ENCODE assay signal across 8 cellular contexts in genomic region chrX:64977051-64977450, GRCh38. TPM values are rescaled to one million over a fixed set of nuclear protein-coding genes. Genes with fewer than 3 reads are reported as not detected.
DNase-seq lines count a peak whose midpoint lies in the region; ATAC-seq and TF ChIP-seq lines count a peak whose summit lies in the region.

No MANE protein-coding gene starts in this region.

- no peak overlapping the region for H3K18ac ChIP-seq in mesendoderm (ENCODE audit: low read length)

- no peak overlapping the region for H3K56ac ChIP-seq in mesendoderm (ENCODE audit: low read length)

- no peak overlapping the region for H4K5ac ChIP-seq in mesendoderm (ENCODE audit: low read length)

- in situ Hi-C loops in GM23248 (cut with MboI) = no loop called here

- H2AFZ ChIP-seq in GM23248 = peak overlapping the region; percentile 95

- H3K4me1 ChIP-seq in GM23248 (ENCODE audit: insufficient read depth) (0 out of 2 replicates have a peak, but pooled peaks cover 3% of the 10 kb centered on the region), mesendoderm (ENCODE audit: control insufficient read depth, low read depth, low read length) (no peaks in the 10 kb centered on the region)

- WGBS in GM23248 (ENCODE audit: low coverage in 1 of 2, low lambda C conversion rate in 2 of 2, missing lambda C conversion rate in 2 of 2), 2 experiments = 50% methylated on average over 2 of the region's 2 CpGs
- WGBS in mesendoderm (ENCODE audit: extremely low coverage, insufficient coverage, low lambda C conversion rate) = no CpG with 5 or more reads among the region's 2 CpGs

- H3K27ac ChIP-seq in GM23248 (no peak overlapping the region), mesendoderm (ENCODE audit: low read depth, low read length) (no peak overlapping the region)

- H3K79me1 ChIP-seq in mesendoderm (ENCODE audit: low read length) = no peaks in the 10 kb centered on the region

- POLR2A ChIA-PET in T-cell (lab: Charles Lee) = interaction anchor here in 1 of 2 donors (0.7 kb wide), 1 partner anchor 57 kb away, joined by 7 read pairs; no protein-coding TSS in a partner anchor

- peaks cover 0 to under 1% (median 0%) of the 10 kb centered on the region in 3 donors for H3K9me3 Mint-ChIP-seq in T-cell
- H3K9me3 Mint-ChIP-seq in neural crest cell = peaks cover 7% of the 10 kb centered on the region

- H3K36me3 ChIP-seq in GM23248 (ENCODE audit: low read depth) (no peaks in the 10 kb centered on the region), mesendoderm (ENCODE audit: control insufficient read depth, insufficient read depth, low read length) (no peaks in the 10 kb centered on the region)

- H3K9me2 ChIP-seq in GM23248 (ENCODE audit: insufficient read depth) = no peaks in the 10 kb centered on the region

- H3K4me2 ChIP-seq in GM23248 (ENCODE audit: unreplicated experiment) (no peak overlapping the region), mesendoderm (ENCODE audit: low read length) (no peak overlapping the region)

- H3K27me3 Mint-ChIP-seq in T-cell (peaks cover 0 to 6% of the 10 kb centered on the region in 2 donors), neural crest cell (ENCODE audit: low read depth) (no peaks in the 10 kb centered on the region)

- H3K27me3 ChIP-seq in GM23248 (replicated peaks; ENCODE audit: insufficient read depth) (no peaks in the 10 kb centered on the region), mesendoderm (ENCODE audit: insufficient read depth, low read length, poor library complexity) (no peaks in the 10 kb centered on the region)

- H3K36me3 Mint-ChIP-seq in T-cell (peaks cover 4% of the 10 kb centered on the region), neural crest cell (ENCODE audit: low read depth) (peaks cover 21% of the 10 kb centered on the region)

- no peak overlapping the region for H3K9ac ChIP-seq in GM23248
- H3K9ac ChIP-seq in mesendoderm (ENCODE audit: low read length) = no peak overlapping the region

- no peak overlapping the region for H4K8ac ChIP-seq in mesendoderm (ENCODE audit: low read depth, low read length)

- no peaks in the 10 kb centered on the region for H4K20me1 ChIP-seq in GM23248 (ENCODE audit: insufficient read depth)

- CTCF ChIA-PET in T-cell (lab: Charles Lee) = no interaction called here

- peaks cover 23 to 31% (median 25%) of the 10 kb centered on the region in 3 donors for H3K4me1 Mint-ChIP-seq in T-cell
- peaks cover 11% of the 10 kb centered on the region for H3K4me1 Mint-ChIP-seq in neural crest cell

- H3K27ac Mint-ChIP-seq in T-cell (peak overlapping the region in 1 of 2 donors; percentile 19), neural crest cell (ENCODE audit: unreplicated experiment) (no peak overlapping the region)

- H2BK15ac ChIP-seq in mesendoderm (replicated peaks; ENCODE audit: low read depth) = no peak overlapping the region

- H3K23ac ChIP-seq in mesendoderm (ENCODE audit: low read length) = no peak overlapping the region

- DNase-seq in GM23248 (no peak), T-cell (no peak), epithelial cell of esophagus (ENCODE audit: low read depth) (peak; percentile 55), neural crest cell (ENCODE audit: low read depth, low spot score) (no peak), mesendoderm (no peak)
- no peak for DNase-seq in stimulated activated naive CD4-positive, alpha-beta T cell (lab: John Stamatoyannopoulos, UW)

- H3K4me3 ChIP-seq in GM23248 (no peak overlapping the region), epithelial cell of esophagus (ENCODE audit: low read length) (no peak overlapping the region), mesendoderm (ENCODE audit: low read length) (no peak overlapping the region)

- no peak for TF ChIP-seq CTCF in epithelial cell of esophagus (IDR thresholded peaks at IDR 0.05; ENCODE audit: insufficient read depth, low read depth, low read length, missing control alignments)
- TF ChIP-seq CTCF in neural crest cell (conservative IDR thresholded peaks at IDR 0.05) = no peak

- no peak for ATAC-seq in T-cell (replicated peaks in 1 of 4)
- ATAC-seq in GM18870 (IDR thresholded peaks at IDR 0.05; ENCODE audit: unreplicated experiment) = no peak
- ATAC-seq in GM19351 (IDR thresholded peaks at IDR 0.05; ENCODE audit: unreplicated experiment) = no peak

- H3K9me3 ChIP-seq in GM23248 (ENCODE audit: low read depth) = no peaks in the 10 kb centered on the region

- H3K79me2 ChIP-seq in GM23248 (ENCODE audit: insufficient read depth) (no peaks in the 10 kb centered on the region), mesendoderm (ENCODE audit: control insufficient read depth, insufficient read depth, low read length) (peaks cover 7% of the 10 kb centered on the region)

- peak overlapping the region; percentile 91 to 92 (median 91) for H3K4me3 Mint-ChIP-seq in T-cell
- H3K4me3 Mint-ChIP-seq in neural crest cell = peak overlapping the region; percentile 94

- H2BK120ac ChIP-seq in mesendoderm (ENCODE audit: low read depth, low read length) = no peak overlapping the region

- H2AK5ac ChIP-seq in mesendoderm (ENCODE audit: low read length) = no peak overlapping the region

- H3K4ac ChIP-seq in mesendoderm (ENCODE audit: low read depth, low read length) = no peak overlapping the region

- no peak overlapping the region for H2BK5ac ChIP-seq in mesendoderm (ENCODE audit: low read length)

- H3F3A ChIP-seq in GM23248 (ENCODE audit: insufficient read depth) = no peaks in the 10 kb centered on the region

RNA-seq across cellular contexts. Expression of gene ZC4H2, which starts 0.8 kb away (rescaled TPM):
- total RNA-seq in GM23248 (2014; rRNA removed; shearing (Covaris generic)) = 3.2 and 14.3 TPM in 2 replicates
- polyA plus RNA-seq in GM23248 (2016; fragmentation: Nextera tagmentation; extraction: Ambion mirVana) = 8.0 and 9.9 TPM in 2 replicates
- total RNA-seq in T-cell (10 to 100 TPM in 4 of 5 donors, 1 to 10 TPM in 1; 10.0 to 15.8 (median 11.5) TPM), neural crest cell (41.7 and 42.3 TPM in 2 replicates)
- polyA plus RNA-seq in mesendoderm (2013, experiment 1 of 2) = 21.8 TPM
- polyA plus RNA-seq in mesendoderm (2013, experiment 2 of 2) = 21.9 TPM

RNA-seq across cellular contexts. Expression of gene ZC3H12B, which starts 57.6 kb away (rescaled TPM):
- total RNA-seq in GM23248 (2014; rRNA removed; shearing (Covaris generic)) = 1.0 and 2.6 TPM in 2 replicates
- polyA plus RNA-seq in GM23248 (2016; fragmentation: Nextera tagmentation; extraction: Ambion mirVana) = 0.74 and 0.99 TPM in 2 replicates
- total RNA-seq in T-cell (1 to 10 TPM; 1.7 to 3.7 (median 3.5) TPM), neural crest cell (4.8 and 5.4 TPM in 2 replicates)
- 0.90 TPM for polyA plus RNA-seq in mesendoderm (2013, experiment 1 of 2)
- polyA plus RNA-seq in mesendoderm (2013, experiment 2 of 2) = 0.74 TPM
